Comparison of ENCODE assay signal across 8 cellular contexts in genomic region chr21:34885125-34885524, GRCh38.
A peak's percentile ranks its signal among the peaks of the same experiment; 100 is the strongest.
DNase-seq lines count a peak whose midpoint lies in the region; ATAC-seq and TF ChIP-seq lines count a peak whose summit lies in the region.

No MANE protein-coding gene starts in this region.

- no peak overlapping the region for H3K27ac Mint-ChIP-seq in activated naive CD8-positive, alpha-beta T cell

- TF ChIP-seq CTCF in right atrium auricular region (IDR thresholded peaks at IDR 0.05) (no peak), liver (IDR thresholded peaks at IDR 0.05; ENCODE audit: low read depth, low read length, missing input control) (no peak)

- H3K4me1 Mint-ChIP-seq in activated naive CD8-positive, alpha-beta T cell (ENCODE audit: low read depth) = peaks cover 55% of the 10 kb centered on the region

- no peak for ATAC-seq in left cardiac atrium
- ATAC-seq in HG02588 (IDR thresholded peaks at IDR 0.05; ENCODE audit: unreplicated experiment) = no peak
- no peak for ATAC-seq in GM18505 (IDR thresholded peaks at IDR 0.05; ENCODE audit: unreplicated experiment)

- H3K4me3 Mint-ChIP-seq in activated naive CD8-positive, alpha-beta T cell = peak overlapping the region; percentile 95

- TF ChIP-seq POLR2A in GM18505 (IDR thresholded peaks at IDR 0.05; ENCODE audit: borderline replicate concordance, extremely low read depth, insufficient read depth, insufficient read length) = no peak

- no peak for DNase-seq in right atrium auricular region (ENCODE audit: low spot score)
- DNase-seq in left cardiac atrium = no peak
- no peak for DNase-seq in activated gamma-delta T cell (lab: John Stamatoyannopoulos, UW)

- H3K4me1 ChIP-seq in right atrium auricular region (peaks cover 0 to 32% of the 10 kb centered on the region in 2 donors), liver (ENCODE audit: control insufficient read depth in 4 of 4, insufficient read depth in 4 of 4, low read length in 3 of 4) (peaks cover 0 to 15% (median 10%) of the 10 kb centered on the region in 4 donors), urinary bladder (ENCODE audit: insufficient read depth) (no peaks in the 10 kb centered on the region)

- peaks cover 3% of the 10 kb centered on the region for H3K36me3 Mint-ChIP-seq in activated naive CD8-positive, alpha-beta T cell

- TF ChIP-seq RAD21 in liver (IDR thresholded peaks at IDR 0.05) = no peak

- H3K9me3 Mint-ChIP-seq in activated naive CD8-positive, alpha-beta T cell (ENCODE audit: low read depth) = no peaks in the 10 kb centered on the region

- H3K27me3 ChIP-seq in right atrium auricular region (peaks cover 0 to 4% of the 10 kb centered on the region in 2 donors), liver (ENCODE audit: control insufficient read depth in 4 of 4, insufficient read depth in 4 of 4, low read length in 3 of 4) (no peaks in the 10 kb centered on the region)

- H3K36me3 ChIP-seq in right atrium auricular region (peaks cover 3% of the 10 kb centered on the region), liver (ENCODE audit: control insufficient read depth in 4 of 4, insufficient read depth in 3 of 4, low read depth in 1 of 4, low read length in 3 of 4) (peaks cover 0 to 3% (median 1%) of the 10 kb centered on the region in 4 donors), urinary bladder (ENCODE audit: insufficient read depth) (no peaks in the 10 kb centered on the region)

- H3K27ac ChIP-seq in right atrium auricular region (peak overlapping the region; percentile 87 to 89), liver (ENCODE audit: low read depth in 1 of 2, low read length in 2 of 2) (no peak overlapping the region), urinary bladder (ENCODE audit: low read depth) (peak overlapping the region; percentile 86)

- peak overlapping the region; percentile 56 to 73 for H3K4me3 ChIP-seq in right atrium auricular region
- peak overlapping the region in 2 of 3 donors; percentile 9 to 82 for H3K4me3 ChIP-seq in liver (ENCODE audit: low read depth in 1 of 3, low read length in 3 of 3)
- peak overlapping the region; percentile 83 for H3K4me3 ChIP-seq in urinary bladder (ENCODE audit: low read depth, low read length)

- intact Hi-C loops in left cardiac atrium (cut with DNase I) = loop anchor here (5.0 to 10.0 kb wide), 5 partner anchors 138 to 1040 kb away; no protein-coding TSS in a partner anchor

- no peaks in the 10 kb centered on the region for H3K27me3 Mint-ChIP-seq in activated naive CD8-positive, alpha-beta T cell

- H3K9ac ChIP-seq in liver (ENCODE audit: low read depth in 1 of 2, low read length in 2 of 2) = no peak overlapping the region

- no peaks in the 10 kb centered on the region for H3K9me3 ChIP-seq in right atrium auricular region
- H3K9me3 ChIP-seq in liver (ENCODE audit: control insufficient read depth in 4 of 4, low read length in 3 of 4) = no peaks in the 10 kb centered on the region

- WGBS in liver = 69% methylated on average over 6 of the region's 6 CpGs
- 30% methylated on average over 6 of the region's 6 CpGs for WGBS in urinary bladder

TF ChIP-seq in liver, 16 proteins besides CTCF, POLR2A, EP300 and RAD21:
- TF ChIP-seq NR2F2 (IDR thresholded peaks at IDR 0.05) (no peak), RXRA (IDR thresholded peaks at IDR 0.05) (no peak), FOXA1 (IDR thresholded peaks at IDR 0.05) (no peak), SP1 (IDR thresholded peaks at IDR 0.05) (no peak), TAF1 (conservative IDR thresholded peaks at IDR 0.05) (no peak), YY1 (IDR thresholded peaks at IDR 0.05) (no peak)
- TF ChIP-seq, protein P1, sequence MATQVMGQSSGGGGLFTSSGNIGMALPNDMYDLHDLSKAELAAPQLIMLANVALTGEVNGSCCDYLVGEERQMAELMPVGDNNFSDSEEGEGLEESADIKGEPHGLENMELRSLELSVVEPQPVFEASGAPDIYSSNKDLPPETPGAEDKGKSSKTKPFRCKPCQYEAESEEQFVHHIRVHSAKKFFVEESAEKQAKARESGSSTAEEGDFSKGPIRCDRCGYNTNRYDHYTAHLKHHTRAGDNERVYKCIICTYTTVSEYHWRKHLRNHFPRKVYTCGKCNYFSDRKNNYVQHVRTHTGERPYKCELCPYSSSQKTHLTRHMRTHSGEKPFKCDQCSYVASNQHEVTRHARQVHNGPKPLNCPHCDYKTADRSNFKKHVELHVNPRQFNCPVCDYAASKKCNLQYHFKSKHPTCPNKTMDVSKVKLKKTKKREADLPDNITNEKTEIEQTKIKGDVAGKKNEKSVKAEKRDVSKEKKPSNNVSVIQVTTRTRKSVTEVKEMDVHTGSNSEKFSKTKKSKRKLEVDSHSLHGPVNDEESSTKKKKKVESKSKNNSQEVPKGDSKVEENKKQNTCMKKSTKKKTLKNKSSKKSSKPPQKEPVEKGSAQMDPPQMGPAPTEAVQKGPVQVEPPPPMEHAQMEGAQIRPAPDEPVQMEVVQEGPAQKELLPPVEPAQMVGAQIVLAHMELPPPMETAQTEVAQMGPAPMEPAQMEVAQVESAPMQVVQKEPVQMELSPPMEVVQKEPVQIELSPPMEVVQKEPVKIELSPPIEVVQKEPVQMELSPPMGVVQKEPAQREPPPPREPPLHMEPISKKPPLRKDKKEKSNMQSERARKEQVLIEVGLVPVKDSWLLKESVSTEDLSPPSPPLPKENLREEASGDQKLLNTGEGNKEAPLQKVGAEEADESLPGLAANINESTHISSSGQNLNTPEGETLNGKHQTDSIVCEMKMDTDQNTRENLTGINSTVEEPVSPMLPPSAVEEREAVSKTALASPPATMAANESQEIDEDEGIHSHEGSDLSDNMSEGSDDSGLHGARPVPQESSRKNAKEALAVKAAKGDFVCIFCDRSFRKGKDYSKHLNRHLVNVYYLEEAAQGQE (IDR thresholded peaks at IDR 0.05) = no peak
- TF ChIP-seq, protein P2, sequence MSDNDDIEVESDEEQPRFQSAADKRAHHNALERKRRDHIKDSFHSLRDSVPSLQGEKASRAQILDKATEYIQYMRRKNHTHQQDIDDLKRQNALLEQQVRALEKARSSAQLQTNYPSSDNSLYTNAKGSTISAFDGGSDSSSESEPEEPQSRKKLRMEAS (IDR thresholded peaks at IDR 0.05) = no peak

Comparison
In these comparisons a context has a peak if more than half of its experiments do, and no peak if none do; other contexts are left out.
1. H3K27ac ChIP-seq: peak in right atrium auricular region (2 of 2) and urinary bladder (single experiment); none in liver (0 of 2).
2. Peak in every context shown above with its lines, with median percentiles within 50 percentile points of each other: H3K4me3 ChIP-seq.